Comparison of ENCODE assay signal across 21 cellular contexts in genomic region chr12:113295846-113296556, GRCh38. TPM values are rescaled to one million over a fixed set of nuclear protein-coding genes. Genes with fewer than 3 reads are reported as not detected.
DNase-seq lines count a peak whose midpoint lies in the region; ATAC-seq and TF ChIP-seq lines count a peak whose summit lies in the region.
"Had no signal": no experiment of that assay in that cellular context is flagged by ENCODE, and none has a peak within 500 bp of the region (broad histone marks: within the 10 kb centered on the region; RNA-seq: fewer than 3 reads in every experiment).

No MANE protein-coding gene starts in this region.

- no peaks in the 10 kb centered on the region for H3K9me3 ChIP-seq in heart left ventricle
- no peaks in the 10 kb centered on the region for H3K9me3 ChIP-seq in H9 (ENCODE audit: control insufficient read depth, low read depth, low read length)
- H3K9me3 ChIP-seq in endodermal cell (ENCODE audit: control insufficient read depth, low read length): no peaks in the 10 kb centered on the region
- no peaks in the 10 kb centered on the region for H3K9me3 ChIP-seq in adrenal gland (replicated peaks in 1 of 3)
- H3K9me3 ChIP-seq: Caco-2 had no signal

- no peaks in the 10 kb centered on the region for H3K79me1 ChIP-seq in H9 (ENCODE audit: insufficient read depth, low read depth, low read length, poor library complexity, severe bottlenecking)

- no peak overlapping the region for H3K18ac ChIP-seq in H9 (ENCODE audit: insufficient read length, low read depth, low read length)

- H3K27ac Mint-ChIP-seq in GM23338: no peak overlapping the region; the same call in 1 of the 2 replicates
- H3K27ac Mint-ChIP-seq in H9: peak overlapping the region in 2 of 3 experiments; percentile 82 to 83; a peak in 2 of 7 replicates
- H3K27ac Mint-ChIP-seq in endodermal cell: no peak overlapping the region
- H3K27ac Mint-ChIP-seq: CD8-positive, alpha-beta T cell had no signal

- H4K20me1 ChIP-seq in GM23338 (replicated peaks; ENCODE audit: insufficient read depth) (no peaks in the 10 kb centered on the region), H9 (ENCODE audit: control insufficient read depth, insufficient read depth, insufficient read length) (no peaks in the 10 kb centered on the region)

- no peak overlapping the region for H3T11ph ChIP-seq in H9 (ENCODE audit: low read length)

- no peak for TF ChIP-seq CTCF in heart left ventricle (IDR thresholded peaks at IDR 0.05)
- TF ChIP-seq CTCF in GM23338 (conservative IDR thresholded peaks at IDR 0.05; ENCODE audit: low read depth in 2 of 2): no peak
- TF ChIP-seq CTCF in H9 (conservative IDR thresholded peaks at IDR 0.05): no peak
- TF ChIP-seq CTCF in endodermal cell (conservative IDR thresholded peaks at IDR 0.05): no peak
- TF ChIP-seq CTCF in adrenal gland (IDR thresholded peaks at IDR 0.05): no peak

- TF ChIP-seq POLR2A in heart left ventricle (IDR thresholded peaks at IDR 0.05) (no peak), adrenal gland (IDR thresholded peaks at IDR 0.05) (no peak)

- no peak overlapping the region for H2BK5ac ChIP-seq in H9 (ENCODE audit: insufficient read length, low read length)

- 88 to 91% (median 90%) methylated on average over 20 to 24 of the region's 24 CpGs for WGBS in heart left ventricle, 4 donors
- WGBS in H9 (ENCODE audit: extremely low coverage, insufficient read length, low lambda C conversion rate): no CpG with 5 or more reads among the region's 24 CpGs
- 93% methylated on average over 15 to 24 of the region's 24 CpGs for WGBS in endodermal cell (ENCODE audit: insufficient coverage in 1 of 2, insufficient read length in 1 of 2), 2 experiments
- WGBS in adrenal gland, 4 donors: 90 to 91% (median 90%) methylated on average over 21 to 24 of the region's 24 CpGs

- H3K27me3 ChIP-seq in heart left ventricle: no peaks in the 10 kb centered on the region
- H3K27me3 ChIP-seq in GM23338 (ENCODE audit: insufficient read depth): no peaks in the 10 kb centered on the region
- no peaks in the 10 kb centered on the region for H3K27me3 ChIP-seq in H9 (ENCODE audit: insufficient read depth, low read length)
- no peaks in the 10 kb centered on the region for H3K27me3 ChIP-seq in endodermal cell (ENCODE audit: control insufficient read depth, insufficient read depth, low read length, poor library complexity, severe bottlenecking)
- no peaks in the 10 kb centered on the region for H3K27me3 ChIP-seq in adrenal gland

- H3F3A ChIP-seq in GM23338 (replicated peaks; ENCODE audit: low read depth): no peaks in the 10 kb centered on the region

- H3K4ac ChIP-seq in H9 (ENCODE audit: low read depth, low read length): no peak overlapping the region

- H3K9ac ChIP-seq in H9 (ENCODE audit: extremely low read depth, insufficient read length, low read length): no peak overlapping the region
- H3K9ac ChIP-seq in endodermal cell (ENCODE audit: extremely low read depth, low read length, poor library complexity, severe bottlenecking): no peak overlapping the region
- H3K9ac ChIP-seq: KMS-11 had no signal

- no peak overlapping the region for H3K4me3 Mint-ChIP-seq in GM23338
- H3K4me3 Mint-ChIP-seq in H9: no peak overlapping the region
- no peak overlapping the region for H3K4me3 Mint-ChIP-seq in endodermal cell
- H3K4me3 Mint-ChIP-seq: CD8-positive, alpha-beta T cell had no signal

- H3K36me3 Mint-ChIP-seq in GM23338 (ENCODE audit: low read depth): peaks cover 10% of the 10 kb centered on the region
- H3K36me3 Mint-ChIP-seq in H9 (ENCODE audit: insufficient read depth in 1 of 3, low read depth in 3 of 3): peaks cover 5 to 23% (median 15%) of the 10 kb centered on the region in 3 experiments; a peak in 6 of 7 replicates
- peaks cover 7% of the 10 kb centered on the region for H3K36me3 Mint-ChIP-seq in endodermal cell (ENCODE audit: low read depth)

- H2AFZ ChIP-seq in GM23338: no peak overlapping the region
- H2AFZ ChIP-seq in H9 (ENCODE audit: low read length): no peak overlapping the region

- intact Hi-C loops in heart left ventricle (cut with DNase I): loop anchor here in 4 of 10 donors (5.0 to 10.0 kb wide), 4 partner anchors 64 to 101 kb away; partner anchors contain the start of gene TPCN1 (in 1 of the 4)
- intact Hi-C loops in cardiac septum (cut with DNase I): loop anchor here (5.0 kb wide), 1 partner anchor 64 kb away; no protein-coding TSS in a partner anchor
- intact Hi-C loops in adrenal gland (cut with DNase I): loop anchor here (10.0 kb wide), 2 partner anchors 91 to 101 kb away; no protein-coding TSS in a partner anchor

- no peak overlapping the region for H2BK20ac ChIP-seq in H9 (ENCODE audit: low read depth, low read length, poor library complexity, severe bottlenecking)

- H3K23ac ChIP-seq in H9 (ENCODE audit: insufficient read length, low read depth, low read length): no peak overlapping the region

- no peak overlapping the region for H2BK12ac ChIP-seq in H9 (ENCODE audit: insufficient read length, low read depth, low read length)

- H3K79me2 ChIP-seq in GM23338 (replicated peaks; ENCODE audit: insufficient read depth) (no peaks in the 10 kb centered on the region), H9 (ENCODE audit: insufficient read depth, low read length) (no peaks in the 10 kb centered on the region)

- H3K27ac ChIP-seq in heart left ventricle (peak overlapping the region in 9 of 12 donors; percentile 23 to 89 (median 85)), GM23338 (ENCODE audit: low read depth) (0 out of 2 replicates have a peak overlapping the region, but pooled peaks have one; percentile 45), H9 (ENCODE audit: insufficient read length, low read depth, low read length) (no peak overlapping the region), endodermal cell (ENCODE audit: low read depth, low read length) (no peak overlapping the region), adrenal gland (peak overlapping the region in 2 of 5 donors; percentile 78 to 96)
- H3K27ac ChIP-seq: KMS-11, SK-N-MC had no signal

- ATAC-seq in heart left ventricle: no peak
- ATAC-seq in GM23338: no peak
- ATAC-seq in HG02571 (IDR thresholded peaks at IDR 0.05; ENCODE audit: unreplicated experiment): no peak
- ATAC-seq: CD8-positive, alpha-beta T cell had no signal

- H2BK120ac ChIP-seq in H9 (ENCODE audit: low read depth, low read length, poor library complexity, severe bottlenecking): no peak overlapping the region

- H4K8ac ChIP-seq in H9 (replicated peaks; ENCODE audit: insufficient read length, low read depth, low read length): no peak overlapping the region

- H3K4me1 Mint-ChIP-seq in GM23338: peaks cover 13% of the 10 kb centered on the region
- H3K4me1 Mint-ChIP-seq in H9: peaks cover 8 to 12% of the 10 kb centered on the region in 2 experiments
- H3K4me1 Mint-ChIP-seq in endodermal cell: peaks cover 8% of the 10 kb centered on the region

- peaks cover 10% of the 10 kb centered on the region for H3K27me3 Mint-ChIP-seq in GM23338 (ENCODE audit: insufficient read depth, low read depth, poor library complexity)
- H3K27me3 Mint-ChIP-seq in H9 (ENCODE audit: low read depth): no peaks in the 10 kb centered on the region; the same call in 1 of the 2 replicates
- no peaks in the 10 kb centered on the region for H3K27me3 Mint-ChIP-seq in endodermal cell (ENCODE audit: insufficient read depth)

- no peak overlapping the region for H2BK15ac ChIP-seq in H9 (ENCODE audit: low read depth, low read length)

- no peak overlapping the region for H2AK5ac ChIP-seq in H9 (ENCODE audit: insufficient read length, low read length)

- H3K9me2 ChIP-seq in GM23338 (ENCODE audit: insufficient read depth): no peaks in the 10 kb centered on the region

- H3K9me3 Mint-ChIP-seq in GM23338: no peaks in the 10 kb centered on the region; the same call in 2 of the 3 replicates
- no peaks in the 10 kb centered on the region for H3K9me3 Mint-ChIP-seq in H9
- no peaks in the 10 kb centered on the region for H3K9me3 Mint-ChIP-seq in endodermal cell
- H3K9me3 Mint-ChIP-seq: CD8-positive, alpha-beta T cell had no signal

- H4K5ac ChIP-seq in H9 (ENCODE audit: insufficient read length, low read depth, low read length): no peak overlapping the region

- no peak overlapping the region for H3K4me2 ChIP-seq in GM23338
- H3K4me2 ChIP-seq in H9 (ENCODE audit: insufficient read depth, insufficient read length, low read length): no peak overlapping the region
- H3K4me2 ChIP-seq: KMS-11 had no signal

- peaks cover 0 to 60% (median 31%) of the 10 kb centered on the region in 12 donors for H3K4me1 ChIP-seq in heart left ventricle
- peaks cover 8% of the 10 kb centered on the region; the same call in 1 of the 2 replicates for H3K4me1 ChIP-seq in GM23338 (ENCODE audit: insufficient read depth)
- no peaks in the 10 kb centered on the region; the same call in 1 of the 2 replicates for H3K4me1 ChIP-seq in H9 (ENCODE audit: insufficient read depth, low read length)
- H3K4me1 ChIP-seq in endodermal cell (ENCODE audit: control insufficient read depth, insufficient read depth, low read length): peaks cover 9% of the 10 kb centered on the region
- peaks cover 38 to 47% of the 10 kb centered on the region in 2 donors for H3K4me1 ChIP-seq in adrenal gland (replicated peaks in 1 of 2)

- peaks cover 0 to 81% (median 66%) of the 10 kb centered on the region in 9 donors for H3K36me3 ChIP-seq in heart left ventricle
- H3K36me3 ChIP-seq in GM23338 (ENCODE audit: insufficient read depth): no peaks in the 10 kb centered on the region
- no peaks in the 10 kb centered on the region for H3K36me3 ChIP-seq in endodermal cell (ENCODE audit: control insufficient read depth, insufficient read depth, low read length)
- peaks cover 0 to 66% of the 10 kb centered on the region in 2 donors for H3K36me3 ChIP-seq in adrenal gland (replicated peaks in 1 of 2)

- no peak overlapping the region for H3K56ac ChIP-seq in H9 (ENCODE audit: insufficient read length, low read depth, low read length)

- no peak overlapping the region for H4K91ac ChIP-seq in H9 (ENCODE audit: insufficient read length, low read depth, low read length)

- DNase-seq in heart left ventricle: no peak
- DNase-seq in cardiac septum (ENCODE audit: low spot score): no peak
- no peak for DNase-seq in GM23338 (ENCODE audit: low spot score)
- DNase-seq in H9: no peak
- DNase-seq in endodermal cell: peak; percentile 49
- no peak for DNase-seq in adrenal gland
- DNase-seq: C1 segment of cervical spinal cord; Caco-2; CD8-positive, alpha-beta T cell; H7; MM.1S; NCI-H1417; NCI-H1694; NCI-H2029 treated with DMSO at 0.1 percent for 48 hours; NCI-H2227 treated with DMSO at 0.1 percent for 48 hours; NCI-H526 treated with DMSO at 0.1 percent for 48 hours; RPMI8226; SIG-M5 had no signal

- H3K14ac ChIP-seq in H9 (ENCODE audit: insufficient read depth, low read length): no peak overlapping the region

- H3K4me3 ChIP-seq in heart left ventricle (no peak overlapping the region), GM23338 (no peak overlapping the region), endodermal cell (ENCODE audit: low read length) (no peak overlapping the region), adrenal gland (no peak overlapping the region)
- H3K4me3 ChIP-seq: SK-N-MC had no signal

- no peaks in the 10 kb centered on the region for H3K23me2 ChIP-seq in H9 (ENCODE audit: insufficient read length, low read depth, low read length, poor library complexity, severe bottlenecking)

RNA-seq across cellular contexts. Expression of gene SLC8B1, which starts 38.9 kb away (rescaled TPM):
- total RNA-seq in heart left ventricle: 10 to 100 TPM in 8 of 9 donors, 1 to 10 TPM in 1; 9.7 to 33.2 (median 12.3) TPM
- 1 to 10 TPM; 8.8 to 8.9 TPM for polyA plus RNA-seq in heart left ventricle
- 11.0 TPM for total RNA-seq in cardiac septum
- 8.9 and 13.4 TPM in 2 replicates for total RNA-seq in GM23338 (2014; rRNA removed; shearing (Covaris generic))
- 5.3 and 6.0 TPM in 2 replicates for polyA plus RNA-seq in GM23338 (2016; fragmentation: Nextera tagmentation; extraction: Ambion mirVana)
- total RNA-seq in H9 (2021): 10.4 and 10.6 TPM in 2 replicates
- total RNA-seq in endodermal cell: 1 to 10 TPM; 6.9 to 9.1 TPM
- 8.2 TPM for polyA plus RNA-seq in endodermal cell (2013, experiment 1 of 2)
- 8.4 TPM for polyA plus RNA-seq in endodermal cell (2013, experiment 2 of 2)
- 100 to 1,000 TPM; 125 to 286 (median 172) TPM for total RNA-seq in adrenal gland
- 100 to 1,000 TPM; 194 to 288 (median 216) TPM for polyA plus RNA-seq in adrenal gland

Comparison
In these comparisons a context has a peak if more than half of its experiments do, and no peak if none do; other contexts are left out.
1. H3K27ac ChIP-seq: peak in heart left ventricle (9 of 12) and GM23338 (single experiment); none in H9 (single experiment) and endodermal cell (single experiment).
2. H3K27ac Mint-ChIP-seq: peak in H9 (2 of 3); none in GM23338 (single experiment) and endodermal cell (single experiment).